In the genomic region with DNA sequence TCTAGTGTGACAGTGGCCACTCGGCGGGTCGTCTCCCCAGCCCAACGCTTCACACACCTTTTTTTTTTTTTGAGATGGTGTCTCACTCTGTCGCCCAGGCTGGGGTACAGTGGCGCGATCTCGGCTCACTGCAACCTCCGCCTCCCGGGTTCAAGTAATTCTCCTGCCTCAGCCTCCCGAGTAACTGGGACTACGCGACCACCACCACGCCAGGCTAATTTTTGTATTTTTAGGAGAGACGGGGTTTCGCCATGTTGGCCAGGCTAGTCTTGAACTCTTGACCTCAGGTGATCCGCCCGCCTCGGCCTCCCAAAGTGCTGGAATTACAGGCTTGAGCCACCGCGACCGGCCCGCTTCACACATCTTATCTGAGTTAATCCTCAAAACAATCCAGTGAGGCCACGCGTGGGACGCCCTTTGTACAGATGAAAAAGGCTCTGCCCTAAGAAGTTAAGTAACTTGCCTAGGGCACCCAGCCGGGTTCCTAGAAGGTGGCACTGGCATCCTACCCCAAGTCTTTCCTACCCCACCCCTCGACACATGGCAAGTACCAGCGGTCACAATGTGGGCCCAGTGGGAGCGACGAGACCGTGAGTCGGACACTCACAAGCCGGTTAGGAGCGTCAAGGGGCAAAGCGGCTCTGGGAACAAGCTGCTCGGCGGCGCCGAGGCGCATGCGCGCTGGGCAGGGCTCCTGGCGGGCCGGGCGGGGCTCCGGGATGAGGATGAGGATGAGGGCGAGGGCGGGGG, we compare ENCODE assay signal across 8 cellular contexts. TPM values are rescaled to one million over a fixed set of nuclear protein-coding genes. Genes with fewer than 3 reads are reported as not detected.
DNase-seq lines count a peak whose midpoint lies in the region; ATAC-seq, FAIRE-seq and TF ChIP-seq lines count a peak whose summit lies in the region.
"Not testable (repeated sequence)": the region's sequence is repeated elsewhere in the genome, so short reads cannot be mapped to it uniquely, and the experiment has no call there.

No MANE protein-coding gene starts in this region.

- CTCF ChIA-PET in T-cell (lab: Charles Lee) = interaction anchor here (0.5 to 4.2 kb wide), 4 partner anchors 20 to 1908 kb away, joined by 3 to 20 read pairs (median 10); a partner anchor contains a TSS

- H3K36me3 ChIP-seq in adipocyte (ENCODE audit: control insufficient read depth, insufficient read depth, low read length, severe bottlenecking); keratinocyte (ENCODE audit: control insufficient read depth in 2 of 2, extremely low read depth in 1 of 2, insufficient read depth in 2 of 2, low read length in 2 of 2); pancreas: not testable (repeated sequence)
- peaks cover 7 to 13% of the 10 kb centered on the region in 2 donors for H3K36me3 ChIP-seq in thyroid gland

- H3K9me3 ChIP-seq in adipocyte (ENCODE audit: control insufficient read depth, low read length); keratinocyte (ENCODE audit: control insufficient read depth, low read depth, low read length); pancreas; thyroid gland: not testable (repeated sequence)

- not testable (repeated sequence) for H3K27ac ChIP-seq in keratinocyte (ENCODE audit: control insufficient read depth, insufficient read depth, low read length); pancreas
- peak overlapping the region in 1 of 3 donors; percentile 51 for H3K27ac ChIP-seq in thyroid gland

- TF ChIP-seq CTCF in D721Med (IDR thresholded peaks at IDR 0.05; ENCODE audit: insufficient read depth, missing control alignments); keratinocyte (optimal IDR thresholded peaks at IDR 0.05 in 1 of 3, IDR thresholded peaks at IDR 0.05 in 1 of 3, conservative IDR thresholded peaks at IDR 0.05 in 1 of 3; ENCODE audit: extremely low read depth in 1 of 3, insufficient read depth in 2 of 3, low read length in 3 of 3); pancreas (IDR thresholded peaks at IDR 0.05); thyroid gland (IDR thresholded peaks at IDR 0.05): not testable (repeated sequence)

- POLR2A ChIA-PET in T-cell (lab: Charles Lee) = not testable (repeated sequence)

- peaks cover 32 to 49% (median 38%) of the 10 kb centered on the region in 3 donors for H3K4me1 Mint-ChIP-seq in T-cell

- ATAC-seq in T-cell (replicated peaks in 1 of 4) = not testable (repeated sequence)
- ATAC-seq in esophagus mucosa = peak; percentile 9
- ATAC-seq in pancreas = peak; percentile 7 to 28 (median 16)

- WGBS in pancreas, 2 donors = 24 to 25% methylated on average over 49 of the region's 49 CpGs
- WGBS in thyroid gland, 2 donors = 41 to 50% methylated on average over 29 to 33 of the region's 49 CpGs

- dilution Hi-C loops in keratinocyte (cut with MboI; ENCODE audit: extremely low pct_ligation_motif_present, low sequenced_read_pairs) = not testable (repeated sequence)

- not testable (repeated sequence) for TF ChIP-seq POLR2A in thyroid gland (IDR thresholded peaks at IDR 0.05)

- not testable (repeated sequence) for H3K27me3 Mint-ChIP-seq in T-cell

- not testable (repeated sequence) for H3K9me3 Mint-ChIP-seq in T-cell

- H3K4me1 ChIP-seq in adipocyte (ENCODE audit: control insufficient read depth, insufficient read depth, low read length) = peaks cover 23% of the 10 kb centered on the region
- H3K4me1 ChIP-seq in keratinocyte (ENCODE audit: control insufficient read depth, extremely low read depth, insufficient read depth, low read length) = peaks cover 50% of the 10 kb centered on the region
- H3K4me1 ChIP-seq in pancreas = not testable (repeated sequence)
- peaks cover 10 to 28% of the 10 kb centered on the region in 2 donors for H3K4me1 ChIP-seq in thyroid gland

- H3K9ac ChIP-seq in adipocyte (ENCODE audit: low read length) (peak overlapping the region; percentile 70), keratinocyte (ENCODE audit: control insufficient read depth, extremely low read depth, insufficient read depth, low read length) (peak overlapping the region; percentile 66)

- intact Hi-C loops in pancreas (cut with DNase I); thyroid gland (cut with DNase I): not testable (repeated sequence)

- not testable (repeated sequence) for FAIRE-seq in D721Med (lab: Jason Lieb, UNC); keratinocyte (lab: Jason Lieb, UNC); pancreas (lab: Jason Lieb, UNC)

- peak overlapping the region; percentile 72 for H3K4me3 ChIP-seq in adipocyte (ENCODE audit: low read length)
- H3K4me3 ChIP-seq in keratinocyte (ENCODE audit: control insufficient read depth in 2 of 3, extremely low read depth in 1 of 3, insufficient read depth in 2 of 3, low read depth in 1 of 3, low read length in 3 of 3) = peak overlapping the region in 2 of 3 experiments; percentile 40 to 65
- H3K4me3 ChIP-seq in pancreas = peak overlapping the region in 2 of 4 donors; percentile 8 to 30
- peak overlapping the region in 1 of 3 donors; percentile 22 for H3K4me3 ChIP-seq in thyroid gland (replicated peaks in 1 of 3)

- peak overlapping the region in 2 of 3 donors; percentile 47 to 57 for H3K4me3 Mint-ChIP-seq in T-cell

- not testable (repeated sequence) for H3K27ac Mint-ChIP-seq in T-cell

- peak; percentile 84 for DNase-seq in D721Med (ENCODE audit: insufficient read length, low spot score)
- DNase-seq in NCI-H1105 (lab: John Stamatoyannopoulos, UW) = peak; percentile 36
- DNase-seq in T-cell; keratinocyte (ENCODE audit: low read depth, low spot score): not testable (repeated sequence)
- peak; percentile 89 for DNase-seq in adipocyte (ENCODE audit: low read depth)
- DNase-seq in pancreas = peak in 4 of 6 donors; percentile 35 to 84 (median 72)
- peak; percentile 54 for DNase-seq in thyroid gland

- not testable (repeated sequence) for H3K79me2 ChIP-seq in keratinocyte (ENCODE audit: control insufficient read depth, insufficient read depth, low read length)

- H3K27me3 ChIP-seq in adipocyte (replicated peaks; ENCODE audit: control insufficient read depth, insufficient read depth, low read length); keratinocyte (ENCODE audit: control insufficient read depth, extremely low read depth, insufficient read depth, low read length); pancreas; thyroid gland: not testable (repeated sequence)

- peak overlapping the region; percentile 89 for H3K4me2 ChIP-seq in keratinocyte (ENCODE audit: control insufficient read depth, extremely low read depth, insufficient read depth, low read depth, low read length)

- H3K9me1 ChIP-seq in keratinocyte (ENCODE audit: control insufficient read depth, extremely low read depth, insufficient read depth, low read length) = not testable (repeated sequence)

- H3K36me3 Mint-ChIP-seq in T-cell = not testable (repeated sequence)

- not testable (repeated sequence) for H4K20me1 ChIP-seq in keratinocyte (ENCODE audit: control insufficient read depth, extremely low read depth, insufficient read depth, low read length)

- peak overlapping the region; percentile 86 for H2AFZ ChIP-seq in keratinocyte (ENCODE audit: control insufficient read depth, low read length)

RNA-seq across cellular contexts. Expression of a gene that starts 5.2 kb away (rescaled TPM):
- total RNA-seq in T-cell = 100 to 1,000 TPM; 267 to 394 (median 382) TPM
- 61.6 TPM for total RNA-seq in esophagus mucosa
- 21.1 to 29.2 TPM (median 23.3 TPM) in 3 replicates for polyA plus RNA-seq in keratinocyte
- 72.4 TPM for polyA plus RNA-seq in keratinocyte (2011; ENCODE audit: low read depth)
- polyA plus RNA-seq in keratinocyte (2011; cell fraction: cytosol; rRNA removed) = 15.4 and 26.0 TPM in 2 replicates
- 38.5 and 51.4 TPM in 2 replicates for polyA plus RNA-seq in keratinocyte (2011; cell fraction: nucleus; rRNA removed)
- polyA plus RNA-seq in keratinocyte (2012; ENCODE audit: low replicate concordance) = 26.4 and 42.3 TPM in 2 replicates
- 28.1 to 136 TPM (median 33.8 TPM) in 3 replicates for polyA minus RNA-seq in keratinocyte
- 62.0 TPM for polyA minus RNA-seq in keratinocyte (2011; cell fraction: cytosol; rRNA and poly(A)+ RNA removed)
- polyA minus RNA-seq in keratinocyte (2011; cell fraction: nucleus; rRNA and poly(A)+ RNA removed) = 26.1 and 27.0 TPM in 2 replicates
- total RNA-seq in pancreas = 10 to 100 TPM; 19.1 to 31.9 (median 21.5) TPM
- polyA plus RNA-seq in pancreas = 10 to 100 TPM; 52.8 to 60.6 TPM
- 10 to 100 TPM; 32.8 to 55.8 (median 40.6) TPM for total RNA-seq in thyroid gland

RNA-seq across cellular contexts. Expression of a gene that starts 28.0 kb away (rescaled TPM):
- total RNA-seq in T-cell (100 to 1,000 TPM; 150 to 249 (median 237) TPM), esophagus mucosa (45.2 TPM), pancreas (10 to 100 TPM in 5 of 6 donors, 1 to 10 TPM in 1; 9.8 to 31.3 (median 12.3) TPM), thyroid gland (10 to 100 TPM; 27.9 to 36.8 (median 31.5) TPM)
- polyA plus RNA-seq in keratinocyte (18.1 to 40.1 TPM (median 25.0 TPM) in 3 replicates), pancreas (10 to 100 TPM; 60.0 to 60.7 TPM)
- polyA plus RNA-seq in keratinocyte (2011; ENCODE audit: low read depth) = 26.3 TPM
- 11.4 and 22.0 TPM in 2 replicates for polyA plus RNA-seq in keratinocyte (2011; cell fraction: cytosol; rRNA removed)
- polyA plus RNA-seq in keratinocyte (2011; cell fraction: nucleus; rRNA removed) = 58.2 and 67.9 TPM in 2 replicates
- 16.9 and 35.5 TPM in 2 replicates for polyA plus RNA-seq in keratinocyte (2012; ENCODE audit: low replicate concordance)
- 18.7 to 32.6 TPM (median 20.1 TPM) in 3 replicates for polyA minus RNA-seq in keratinocyte
- polyA minus RNA-seq in keratinocyte (2011; cell fraction: cytosol; rRNA and poly(A)+ RNA removed) = 17.8 TPM
- polyA minus RNA-seq in keratinocyte (2011; cell fraction: nucleus; rRNA and poly(A)+ RNA removed) = 29.3 and 30.3 TPM in 2 replicates

RNA-seq across cellular contexts. Expression of a gene that starts 42.3 kb away (rescaled TPM):
- total RNA-seq in T-cell = 10 to 100 TPM; 11.5 to 30.9 (median 26.7) TPM
- 78.4 TPM for total RNA-seq in esophagus mucosa
- polyA plus RNA-seq in keratinocyte = 20.5 to 39.2 TPM (median 24.8 TPM) in 3 replicates
- 11.2 TPM for polyA plus RNA-seq in keratinocyte (2011; ENCODE audit: low read depth)
- 12.1 and 25.9 TPM in 2 replicates for polyA plus RNA-seq in keratinocyte (2011; cell fraction: cytosol; rRNA removed)
- polyA plus RNA-seq in keratinocyte (2011; cell fraction: nucleus; rRNA removed) = 55.6 and 73.3 TPM in 2 replicates
- 42.9 and 52.4 TPM in 2 replicates for polyA plus RNA-seq in keratinocyte (2012; ENCODE audit: low replicate concordance)
- polyA minus RNA-seq in keratinocyte = 22.4 to 37.8 TPM (median 30.0 TPM) in 3 replicates
- 49.9 TPM for polyA minus RNA-seq in keratinocyte (2011; cell fraction: cytosol; rRNA and poly(A)+ RNA removed)
- 29.0 and 32.8 TPM in 2 replicates for polyA minus RNA-seq in keratinocyte (2011; cell fraction: nucleus; rRNA and poly(A)+ RNA removed)
- 10 to 100 TPM; 15.2 to 29.1 (median 21.2) TPM for total RNA-seq in pancreas
- polyA plus RNA-seq in pancreas = 10 to 100 TPM; 29.0 to 29.2 TPM
- 10 to 100 TPM; 50.5 to 59.9 (median 54.4) TPM for total RNA-seq in thyroid gland
